In the genomic region with DNA sequence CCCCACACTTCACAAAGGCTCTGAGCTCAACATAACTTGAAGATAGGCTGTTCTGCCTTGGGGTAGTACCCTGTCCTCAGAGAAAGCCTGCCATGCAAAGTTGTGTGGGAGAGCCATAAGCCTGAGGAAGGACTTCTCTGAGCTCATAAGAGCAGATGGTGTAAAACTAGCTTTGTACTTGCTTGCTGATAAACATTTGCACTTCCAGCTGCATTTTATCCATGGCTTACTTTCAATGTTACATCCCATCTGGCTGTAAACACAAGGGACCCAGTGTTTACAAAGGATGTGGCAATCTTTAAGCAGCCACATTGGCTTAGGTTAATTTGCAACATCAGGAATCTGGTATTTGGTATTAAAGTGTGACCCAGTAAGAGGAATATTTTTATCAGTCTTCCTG, we compare ENCODE assay signal across 16 cellular contexts.
DNase-seq lines count a peak whose midpoint lies in the region; FAIRE-seq and TF ChIP-seq lines count a peak whose summit lies in the region.
"Had no signal": no experiment of that assay in that cellular context is flagged by ENCODE, and none has a peak within 500 bp of the region (broad histone marks: within the 10 kb centered on the region; RNA-seq: fewer than 3 reads in every experiment).

No MANE protein-coding gene starts in this region.

- H3K27ac Mint-ChIP-seq in HFFc6 = no peak overlapping the region
- H3K27ac Mint-ChIP-seq: activated naive CD8-positive, alpha-beta T cell treated with anti-CD3 and anti-CD28 coated beads, Interleukin-2, amount 50 U/mL, for 24 hours; T-helper 17 cell had no signal

- no peaks in the 10 kb centered on the region for H3K4me1 ChIP-seq in spleen
- H3K4me1 ChIP-seq in OCI-LY7 (ENCODE audit: insufficient read depth, low read length, poor library complexity, severe bottlenecking) = no peaks in the 10 kb centered on the region
- H3K4me1 ChIP-seq: upper lobe of right lung had no signal

- H3K79me2 ChIP-seq in OCI-LY7 (ENCODE audit: insufficient read depth, low read depth, low read length) = no peaks in the 10 kb centered on the region

- no peak for TF ChIP-seq POLR2A in spleen (IDR thresholded peaks at IDR 0.05)

- H3K36me3 Mint-ChIP-seq in HFFc6 (ENCODE audit: low read depth) = no peaks in the 10 kb centered on the region

- no peak overlapping the region for H2AFZ ChIP-seq in OCI-LY7 (ENCODE audit: low read length)

- POLR2A ChIA-PET in OCI-LY7 (lab: Charles Lee) = no interaction called here

- H3K9me2 ChIP-seq in OCI-LY7 (ENCODE audit: insufficient read depth, low read length) = no peaks in the 10 kb centered on the region

- no peaks in the 10 kb centered on the region for H3K36me3 ChIP-seq in bronchial epithelial cell (ENCODE audit: control insufficient read depth, insufficient read depth, low read length)
- no peaks in the 10 kb centered on the region for H3K36me3 ChIP-seq in spleen
- no peaks in the 10 kb centered on the region for H3K36me3 ChIP-seq in OCI-LY7 (ENCODE audit: insufficient read depth, low read length)
- H3K36me3 ChIP-seq: prostate gland, upper lobe of right lung had no signal

- CTCF ChIA-PET in OCI-LY7 (lab: Charles Lee; ENCODE audit: unreplicated experiment) = no interaction called here

- H3K9me3 ChIP-seq in spleen (no peaks in the 10 kb centered on the region), OCI-LY7 (ENCODE audit: low read length) (no peaks in the 10 kb centered on the region)
- H3K9me3 ChIP-seq: prostate gland, upper lobe of right lung had no signal

- H3K4me3 ChIP-seq in bronchial epithelial cell (ENCODE audit: low read depth, low read length) (no peak overlapping the region), spleen (no peak overlapping the region), OCI-LY7 (ENCODE audit: low read depth, low read length, poor library complexity, severe bottlenecking) (no peak overlapping the region)
- H3K4me3 ChIP-seq: prostate gland, upper lobe of right lung had no signal

- no peak overlapping the region for H3K4me2 ChIP-seq in OCI-LY7 (ENCODE audit: low read length)

- peak overlapping the region in 6 of 8 donors; percentile 30 to 54 (median 48) for H3K27ac ChIP-seq in spleen
- no peak overlapping the region for H3K27ac ChIP-seq in OCI-LY7 (ENCODE audit: low read depth, low read length, poor library complexity, severe bottlenecking)
- H3K27ac ChIP-seq: prostate gland, RWPE1, upper lobe of right lung had no signal

- no peaks in the 10 kb centered on the region for H3K4me1 Mint-ChIP-seq in HFFc6 (ENCODE audit: low read depth)
- H3K4me1 Mint-ChIP-seq: activated naive CD8-positive, alpha-beta T cell treated with anti-CD3 and anti-CD28 coated beads, Interleukin-2, amount 50 U/mL, for 24 hours; T-helper 17 cell had no signal

- H3K4me3 Mint-ChIP-seq in HFFc6 = no peak overlapping the region
- H3K4me3 Mint-ChIP-seq: activated naive CD8-positive, alpha-beta T cell treated with anti-CD3 and anti-CD28 coated beads, Interleukin-2, amount 50 U/mL, for 24 hours; T-helper 17 cell had no signal

- H4K20me1 ChIP-seq in OCI-LY7 (ENCODE audit: insufficient read depth, low read length) = no peaks in the 10 kb centered on the region

- peak; percentile 32 for FAIRE-seq in bronchial epithelial cell (lab: Jason Lieb, UNC)

- DNase-seq in LHCN-M2 (ENCODE audit: low read depth) (peak; percentile 43), bronchial epithelial cell (ENCODE audit: low read depth) (no peak), left kidney (ENCODE audit: low read depth, low spot score) (peak; percentile 42), spleen (no peak), OCI-LY7 (ENCODE audit: low spot score) (no peak), NK-92 (lab: John Stamatoyannopoulos, UW; ENCODE audit: unreplicated experiment) (no peak), HFFc6 (no peak)
- DNase-seq: activated naive CD8-positive, alpha-beta T cell treated with anti-CD3 and anti-CD28 coated beads, Interleukin-2, amount 50 U/mL, for 24 hours; erythroblast; MV-4-11; NCI-H2227 treated with DMSO at 0.1 percent for 48 hours; stimulated activated CD4-positive, alpha-beta T cell treated with anti-CD3 and anti-CD28 coated beads, Interleukin-1b, Interleukin-23, amount 100 ng/mL, for 48 hours; T-helper 17 cell; upper lobe of right lung had no signal

- peaks cover 15% of the 10 kb centered on the region for H3K9me3 Mint-ChIP-seq in HFFc6
- H3K9me3 Mint-ChIP-seq: activated naive CD8-positive, alpha-beta T cell treated with anti-CD3 and anti-CD28 coated beads, Interleukin-2, amount 50 U/mL, for 24 hours had no signal

- H3K27me3 Mint-ChIP-seq in HFFc6 (ENCODE audit: insufficient read depth) = peaks cover 2% of the 10 kb centered on the region; the same call in 1 of the 2 replicates
- H3K27me3 Mint-ChIP-seq: activated naive CD8-positive, alpha-beta T cell treated with anti-CD3 and anti-CD28 coated beads, Interleukin-2, amount 50 U/mL, for 24 hours had no signal

- BruUV-seq in OCI-LY7 (replicated peaks; lab: Mats Ljungman, UMichigan) = no TSS peak

- TF ChIP-seq CTCF in bronchial epithelial cell (IDR thresholded peaks at IDR 0.05; ENCODE audit: insufficient read depth, low read length, severe bottlenecking) (no peak), spleen (IDR thresholded peaks at IDR 0.05 in 8 of 11, conservative IDR thresholded peaks at IDR 0.05 in 3 of 11) (no peak), OCI-LY7 (conservative IDR thresholded peaks at IDR 0.05; ENCODE audit: low read length) (no peak), HFFc6 (IDR thresholded peaks at IDR 0.05) (no peak)

- intact Hi-C loops in spleen (cut with DNase I; ENCODE audit: low total_unique reads) = no loop called here
- intact Hi-C loops in OCI-LY7 (cut with micrococcal nuclease; ENCODE audit: unreplicated experiment) = no loop called here

- H3K27me3 ChIP-seq in bronchial epithelial cell (ENCODE audit: control insufficient read depth, insufficient read depth, low read length) (no peaks in the 10 kb centered on the region), spleen (replicated peaks in 1 of 7) (no peaks in the 10 kb centered on the region)
- H3K27me3 ChIP-seq: upper lobe of right lung had no signal

Comparison
In these comparisons a context has a peak if more than half of its experiments do, and no peak if none do; other contexts are left out.
1. DNase-seq: peak in LHCN-M2 (single experiment) and left kidney (single experiment); none in bronchial epithelial cell (single experiment), spleen (single experiment), OCI-LY7 (single experiment), NK-92 (single experiment) and HFFc6 (single experiment).